ENCODE assay signal across 1 cellular context in the genomic region with DNA sequence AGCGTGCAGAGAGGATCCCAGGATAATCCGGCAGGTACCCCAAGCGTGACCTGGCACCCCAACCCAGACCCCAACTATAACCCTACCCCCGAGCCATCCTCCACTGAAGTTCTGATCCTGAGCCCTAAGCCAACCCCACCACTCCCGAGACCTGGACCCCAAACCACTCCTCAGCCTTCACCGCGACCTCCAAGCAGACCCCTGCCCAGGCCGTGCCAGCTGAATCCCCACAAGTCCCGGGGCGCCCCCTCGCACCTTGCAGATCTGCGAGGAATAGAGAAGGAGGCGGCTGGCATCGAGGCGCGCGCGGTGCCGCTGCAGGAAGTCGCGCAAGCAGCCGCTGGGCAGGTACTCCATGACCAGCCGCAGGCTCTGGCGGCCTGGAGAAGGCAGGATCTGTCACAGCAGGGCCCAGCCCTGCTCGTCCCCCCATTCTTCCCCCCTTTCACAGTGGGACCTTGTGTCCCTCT.
TF ChIP-seq lines count a peak whose summit lies in the region.

No MANE protein-coding gene starts in this region.

TF ChIP-seq in K562, 482 proteins besides CTCF, POLR2A, EP300 and RAD21:
- TF ChIP-seq, protein P1, sequence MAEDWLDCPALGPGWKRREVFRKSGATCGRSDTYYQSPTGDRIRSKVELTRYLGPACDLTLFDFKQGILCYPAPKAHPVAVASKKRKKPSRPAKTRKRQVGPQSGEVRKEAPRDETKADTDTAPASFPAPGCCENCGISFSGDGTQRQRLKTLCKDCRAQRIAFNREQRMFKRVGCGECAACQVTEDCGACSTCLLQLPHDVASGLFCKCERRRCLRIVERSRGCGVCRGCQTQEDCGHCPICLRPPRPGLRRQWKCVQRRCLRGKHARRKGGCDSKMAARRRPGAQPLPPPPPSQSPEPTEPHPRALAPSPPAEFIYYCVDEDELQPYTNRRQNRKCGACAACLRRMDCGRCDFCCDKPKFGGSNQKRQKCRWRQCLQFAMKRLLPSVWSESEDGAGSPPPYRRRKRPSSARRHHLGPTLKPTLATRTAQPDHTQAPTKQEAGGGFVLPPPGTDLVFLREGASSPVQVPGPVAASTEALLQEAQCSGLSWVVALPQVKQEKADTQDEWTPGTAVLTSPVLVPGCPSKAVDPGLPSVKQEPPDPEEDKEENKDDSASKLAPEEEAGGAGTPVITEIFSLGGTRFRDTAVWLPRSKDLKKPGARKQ (CRISPR knock-in tag; IDR thresholded peaks at IDR 0.05), result 0 out of 2 replicates have a peak, but pooled peaks have one; percentile 66
- TF ChIP-seq, protein P2, sequence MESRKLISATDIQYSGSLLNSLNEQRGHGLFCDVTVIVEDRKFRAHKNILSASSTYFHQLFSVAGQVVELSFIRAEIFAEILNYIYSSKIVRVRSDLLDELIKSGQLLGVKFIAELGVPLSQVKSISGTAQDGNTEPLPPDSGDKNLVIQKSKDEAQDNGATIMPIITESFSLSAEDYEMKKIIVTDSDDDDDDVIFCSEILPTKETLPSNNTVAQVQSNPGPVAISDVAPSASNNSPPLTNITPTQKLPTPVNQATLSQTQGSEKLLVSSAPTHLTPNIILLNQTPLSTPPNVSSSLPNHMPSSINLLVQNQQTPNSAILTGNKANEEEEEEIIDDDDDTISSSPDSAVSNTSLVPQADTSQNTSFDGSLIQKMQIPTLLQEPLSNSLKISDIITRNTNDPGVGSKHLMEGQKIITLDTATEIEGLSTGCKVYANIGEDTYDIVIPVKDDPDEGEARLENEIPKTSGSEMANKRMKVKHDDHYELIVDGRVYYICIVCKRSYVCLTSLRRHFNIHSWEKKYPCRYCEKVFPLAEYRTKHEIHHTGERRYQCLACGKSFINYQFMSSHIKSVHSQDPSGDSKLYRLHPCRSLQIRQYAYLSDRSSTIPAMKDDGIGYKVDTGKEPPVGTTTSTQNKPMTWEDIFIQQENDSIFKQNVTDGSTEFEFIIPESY (CRISPR knock-in tag; IDR thresholded peaks at IDR 0.05), result peak; percentile 98
- TF ChIP-seq FIP1L1 (IDR thresholded peaks at IDR 0.05; ENCODE audit: low read depth, low read length, poor library complexity, severe bottlenecking), result no peak
- peak; percentile 17 for TF ChIP-seq CCNT2 (IDR thresholded peaks at IDR 0.05; ENCODE audit: borderline replicate concordance, extremely low read depth, insufficient read length, low read depth, low read length)
- TF ChIP-seq NRF1 (conservative IDR thresholded peaks at IDR 0.05 in 1 of 2, IDR thresholded peaks at IDR 0.05 in 1 of 2), result peak; percentile 15 to 17; a peak in 1 of 4 replicates
- TF ChIP-seq, protein P3, sequence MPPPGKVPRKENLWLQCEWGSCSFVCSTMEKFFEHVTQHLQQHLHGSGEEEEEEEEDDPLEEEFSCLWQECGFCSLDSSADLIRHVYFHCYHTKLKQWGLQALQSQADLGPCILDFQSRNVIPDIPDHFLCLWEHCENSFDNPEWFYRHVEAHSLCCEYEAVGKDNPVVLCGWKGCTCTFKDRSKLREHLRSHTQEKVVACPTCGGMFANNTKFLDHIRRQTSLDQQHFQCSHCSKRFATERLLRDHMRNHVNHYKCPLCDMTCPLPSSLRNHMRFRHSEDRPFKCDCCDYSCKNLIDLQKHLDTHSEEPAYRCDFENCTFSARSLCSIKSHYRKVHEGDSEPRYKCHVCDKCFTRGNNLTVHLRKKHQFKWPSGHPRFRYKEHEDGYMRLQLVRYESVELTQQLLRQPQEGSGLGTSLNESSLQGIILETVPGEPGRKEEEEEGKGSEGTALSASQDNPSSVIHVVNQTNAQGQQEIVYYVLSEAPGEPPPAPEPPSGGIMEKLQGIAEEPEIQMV (tag; conservative IDR thresholded peaks at IDR 0.05; ENCODE audit: low read depth), result no peak
- TF ChIP-seq ZNF146 (CRISPR knock-in tag; IDR thresholded peaks at IDR 0.05; ENCODE audit: unreplicated experiment), result no peak
- no peak for TF ChIP-seq HLTF (IDR thresholded peaks at IDR 0.05)
- no peak for TF ChIP-seq DIDO1 (tag; IDR thresholded peaks at IDR 0.05; ENCODE audit: low read depth)
- no peak for TF ChIP-seq ZEB2 (IDR thresholded peaks at IDR 0.05)
- TF ChIP-seq SP1 (CRISPR knock-in tag; IDR thresholded peaks at IDR 0.05), result 0 out of 2 replicates have a peak, but pooled peaks have one; percentile 8
- TF ChIP-seq RBM25 (IDR thresholded peaks at IDR 0.05; ENCODE audit: low read depth, low read length, severe bottlenecking), result no peak
- TF ChIP-seq, protein P4, sequence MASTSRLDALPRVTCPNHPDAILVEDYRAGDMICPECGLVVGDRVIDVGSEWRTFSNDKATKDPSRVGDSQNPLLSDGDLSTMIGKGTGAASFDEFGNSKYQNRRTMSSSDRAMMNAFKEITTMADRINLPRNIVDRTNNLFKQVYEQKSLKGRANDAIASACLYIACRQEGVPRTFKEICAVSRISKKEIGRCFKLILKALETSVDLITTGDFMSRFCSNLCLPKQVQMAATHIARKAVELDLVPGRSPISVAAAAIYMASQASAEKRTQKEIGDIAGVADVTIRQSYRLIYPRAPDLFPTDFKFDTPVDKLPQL (IDR thresholded peaks at IDR 0.05; ENCODE audit: extremely low read depth, insufficient read length), result no peak
- peak; percentile 43; the same call in 1 of the 2 replicates for TF ChIP-seq ZBTB7A (IDR thresholded peaks at IDR 0.05; ENCODE audit: borderline replicate concordance, control insufficient read depth, low read depth, low read length)
- TF ChIP-seq, protein P5, sequence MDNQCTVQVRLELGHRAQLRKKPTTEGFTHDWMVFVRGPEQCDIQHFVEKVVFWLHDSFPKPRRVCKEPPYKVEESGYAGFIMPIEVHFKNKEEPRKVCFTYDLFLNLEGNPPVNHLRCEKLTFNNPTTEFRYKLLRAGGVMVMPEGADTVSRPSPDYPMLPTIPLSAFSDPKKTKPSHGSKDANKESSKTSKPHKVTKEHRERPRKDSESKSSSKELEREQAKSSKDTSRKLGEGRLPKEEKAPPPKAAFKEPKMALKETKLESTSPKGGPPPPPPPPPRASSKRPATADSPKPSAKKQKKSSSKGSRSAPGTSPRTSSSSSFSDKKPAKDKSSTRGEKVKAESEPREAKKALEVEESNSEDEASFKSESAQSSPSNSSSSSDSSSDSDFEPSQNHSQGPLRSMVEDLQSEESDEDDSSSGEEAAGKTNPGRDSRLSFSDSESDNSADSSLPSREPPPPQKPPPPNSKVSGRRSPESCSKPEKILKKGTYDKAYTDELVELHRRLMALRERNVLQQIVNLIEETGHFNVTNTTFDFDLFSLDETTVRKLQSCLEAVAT (IDR thresholded peaks at IDR 0.05), result peak in 1 of 2 experiments; percentile 36; a peak in 1 of 4 replicates
- TF ChIP-seq, protein P6, sequence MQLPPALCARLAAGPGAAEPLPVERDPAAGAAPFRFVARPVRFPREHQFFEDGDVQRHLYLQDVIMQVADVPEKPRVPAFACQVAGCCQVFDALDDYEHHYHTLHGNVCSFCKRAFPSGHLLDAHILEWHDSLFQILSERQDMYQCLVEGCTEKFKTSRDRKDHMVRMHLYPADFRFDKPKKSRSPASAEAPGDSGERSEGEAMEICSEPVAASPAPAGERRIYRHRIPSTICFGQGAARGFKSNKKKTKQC (CRISPR knock-in tag; IDR thresholded peaks at IDR 0.05), result 0 out of 2 replicates have a peak, but pooled peaks have one; percentile 48
- 0 out of 2 replicates have a peak, but pooled peaks have one; percentile 22 for TF ChIP-seq ZNF316 (IDR thresholded peaks at IDR 0.05)
- TF ChIP-seq ZNF24 (IDR thresholded peaks at IDR 0.05), result no peak
- TF ChIP-seq ZNF41 (CRISPR knock-in tag; conservative IDR thresholded peaks at IDR 0.05), result no peak
- peak; percentile 11 for TF ChIP-seq HMGN3 (IDR thresholded peaks at IDR 0.05; ENCODE audit: borderline replicate concordance, extremely low read depth, insufficient read length, low read depth, low read length)
- TF ChIP-seq IRF2 (CRISPR knock-in tag; IDR thresholded peaks at IDR 0.05), result no peak
- no peak for TF ChIP-seq HCFC1 (IDR thresholded peaks at IDR 0.05; ENCODE audit: low read depth, low read length)
- no peak for TF ChIP-seq HEY1 (CRISPR knock-in tag; IDR thresholded peaks at IDR 0.05; ENCODE audit: borderline replicate concordance)
